Comparison of ENCODE assay signal across 1 cellular context in the genomic region with DNA sequence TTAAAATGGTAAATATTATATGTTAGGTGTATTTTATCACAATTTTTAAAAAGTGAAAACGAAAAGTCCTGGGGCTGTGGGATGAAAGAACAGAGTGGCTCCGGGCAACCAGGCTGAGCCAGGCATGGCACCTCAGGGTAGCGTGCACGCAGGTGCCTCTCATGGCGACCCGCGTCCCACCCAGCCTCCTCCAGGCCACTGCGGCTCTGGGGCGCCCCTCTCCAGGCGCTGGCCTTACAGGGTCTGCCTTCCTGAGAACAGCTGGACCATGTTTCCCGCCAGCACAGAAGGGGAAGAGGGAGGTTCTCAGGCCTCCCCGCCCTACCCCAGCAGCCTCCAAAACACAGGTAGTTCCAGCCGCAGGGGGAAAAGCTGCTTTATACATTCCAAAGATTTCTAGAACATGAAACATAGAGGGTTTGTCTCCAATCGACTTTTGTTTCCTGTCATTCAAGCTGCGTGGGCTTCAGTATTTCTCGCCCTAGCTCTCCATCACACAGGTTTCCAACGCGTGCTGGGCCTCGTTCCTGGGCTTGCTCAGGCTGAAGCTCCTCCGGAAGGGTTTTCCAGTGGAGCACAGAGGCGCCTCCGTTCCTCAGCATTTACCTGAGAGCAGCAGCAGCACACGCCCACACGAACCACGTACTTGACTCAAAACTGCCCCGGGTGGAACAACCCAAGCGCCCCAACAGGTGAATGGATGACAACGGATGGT.
TF ChIP-seq lines count a peak whose summit lies in the region.

No MANE protein-coding gene starts in this region.

TF ChIP-seq in GM23338, 12 proteins besides CTCF, POLR2A, EP300 and RAD21 (continued from another document):
- TF ChIP-seq, protein P1, sequence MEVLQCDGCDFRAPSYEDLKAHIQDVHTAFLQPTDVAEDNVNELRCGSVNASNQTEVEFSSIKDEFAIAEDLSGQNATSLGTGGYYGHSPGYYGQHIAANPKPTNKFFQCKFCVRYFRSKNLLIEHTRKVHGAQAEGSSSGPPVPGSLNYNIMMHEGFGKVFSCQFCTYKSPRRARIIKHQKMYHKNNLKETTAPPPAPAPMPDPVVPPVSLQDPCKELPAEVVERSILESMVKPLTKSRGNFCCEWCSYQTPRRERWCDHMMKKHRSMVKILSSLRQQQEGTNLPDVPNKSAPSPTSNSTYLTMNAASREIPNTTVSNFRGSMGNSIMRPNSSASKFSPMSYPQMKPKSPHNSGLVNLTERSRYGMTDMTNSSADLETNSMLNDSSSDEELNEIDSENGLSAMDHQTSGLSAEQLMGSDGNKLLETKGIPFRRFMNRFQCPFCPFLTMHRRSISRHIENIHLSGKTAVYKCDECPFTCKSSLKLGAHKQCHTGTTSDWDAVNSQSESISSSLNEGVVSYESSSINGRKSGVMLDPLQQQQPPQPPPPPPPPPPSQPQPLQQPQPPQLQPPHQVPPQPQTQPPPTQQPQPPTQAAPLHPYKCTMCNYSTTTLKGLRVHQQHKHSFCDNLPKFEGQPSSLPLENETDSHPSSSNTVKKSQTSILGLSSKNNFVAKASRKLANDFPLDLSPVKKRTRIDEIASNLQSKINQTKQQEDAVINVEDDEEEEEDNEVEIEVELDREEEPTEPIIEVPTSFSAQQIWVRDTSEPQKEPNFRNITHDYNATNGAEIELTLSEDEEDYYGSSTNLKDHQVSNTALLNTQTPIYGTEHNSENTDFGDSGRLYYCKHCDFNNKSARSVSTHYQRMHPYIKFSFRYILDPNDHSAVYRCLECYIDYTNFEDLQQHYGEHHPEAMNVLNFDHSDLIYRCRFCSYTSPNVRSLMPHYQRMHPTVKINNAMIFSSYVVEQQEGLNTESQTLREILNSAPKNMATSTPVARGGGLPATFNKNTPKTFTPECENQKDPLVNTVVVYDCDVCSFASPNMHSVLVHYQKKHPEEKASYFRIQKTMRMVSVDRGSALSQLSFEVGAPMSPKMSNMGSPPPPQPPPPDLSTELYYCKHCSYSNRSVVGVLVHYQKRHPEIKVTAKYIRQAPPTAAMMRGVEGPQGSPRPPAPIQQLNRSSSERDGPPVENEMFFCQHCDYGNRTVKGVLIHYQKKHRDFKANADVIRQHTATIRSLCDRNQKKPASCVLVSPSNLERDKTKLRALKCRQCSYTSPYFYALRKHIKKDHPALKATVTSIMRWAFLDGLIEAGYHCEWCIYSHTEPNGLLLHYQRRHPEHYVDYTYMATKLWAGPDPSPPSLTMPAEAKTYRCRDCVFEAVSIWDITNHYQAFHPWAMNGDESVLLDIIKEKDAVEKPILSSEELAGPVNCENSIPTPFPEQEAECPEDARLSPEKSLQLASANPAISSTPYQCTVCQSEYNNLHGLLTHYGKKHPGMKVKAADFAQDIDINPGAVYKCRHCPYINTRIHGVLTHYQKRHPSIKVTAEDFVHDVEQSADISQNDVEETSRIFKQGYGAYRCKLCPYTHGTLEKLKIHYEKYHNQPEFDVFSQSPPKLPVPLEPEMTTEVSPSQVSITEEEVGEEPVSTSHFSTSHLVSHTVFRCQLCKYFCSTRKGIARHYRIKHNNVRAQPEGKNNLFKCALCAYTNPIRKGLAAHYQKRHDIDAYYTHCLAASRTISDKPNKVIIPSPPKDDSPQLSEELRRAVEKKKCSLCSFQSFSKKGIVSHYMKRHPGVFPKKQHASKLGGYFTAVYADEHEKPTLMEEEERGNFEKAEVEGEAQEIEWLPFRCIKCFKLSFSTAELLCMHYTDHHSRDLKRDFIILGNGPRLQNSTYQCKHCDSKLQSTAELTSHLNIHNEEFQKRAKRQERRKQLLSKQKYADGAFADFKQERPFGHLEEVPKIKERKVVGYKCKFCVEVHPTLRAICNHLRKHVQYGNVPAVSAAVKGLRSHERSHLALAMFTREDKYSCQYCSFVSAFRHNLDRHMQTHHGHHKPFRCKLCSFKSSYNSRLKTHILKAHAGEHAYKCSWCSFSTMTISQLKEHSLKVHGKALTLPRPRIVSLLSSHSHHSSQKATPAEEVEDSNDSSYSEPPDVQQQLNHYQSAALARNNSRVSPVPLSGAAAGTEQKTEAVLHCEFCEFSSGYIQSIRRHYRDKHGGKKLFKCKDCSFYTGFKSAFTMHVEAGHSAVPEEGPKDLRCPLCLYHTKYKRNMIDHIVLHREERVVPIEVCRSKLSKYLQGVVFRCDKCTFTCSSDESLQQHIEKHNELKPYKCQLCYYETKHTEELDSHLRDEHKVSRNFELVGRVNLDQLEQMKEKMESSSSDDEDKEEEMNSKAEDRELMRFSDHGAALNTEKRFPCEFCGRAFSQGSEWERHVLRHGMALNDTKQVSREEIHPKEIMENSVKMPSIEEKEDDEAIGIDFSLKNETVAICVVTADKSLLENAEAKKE (CRISPR knock-in tag; IDR thresholded peaks at IDR 0.05) = no peak
- TF ChIP-seq, protein P2, sequence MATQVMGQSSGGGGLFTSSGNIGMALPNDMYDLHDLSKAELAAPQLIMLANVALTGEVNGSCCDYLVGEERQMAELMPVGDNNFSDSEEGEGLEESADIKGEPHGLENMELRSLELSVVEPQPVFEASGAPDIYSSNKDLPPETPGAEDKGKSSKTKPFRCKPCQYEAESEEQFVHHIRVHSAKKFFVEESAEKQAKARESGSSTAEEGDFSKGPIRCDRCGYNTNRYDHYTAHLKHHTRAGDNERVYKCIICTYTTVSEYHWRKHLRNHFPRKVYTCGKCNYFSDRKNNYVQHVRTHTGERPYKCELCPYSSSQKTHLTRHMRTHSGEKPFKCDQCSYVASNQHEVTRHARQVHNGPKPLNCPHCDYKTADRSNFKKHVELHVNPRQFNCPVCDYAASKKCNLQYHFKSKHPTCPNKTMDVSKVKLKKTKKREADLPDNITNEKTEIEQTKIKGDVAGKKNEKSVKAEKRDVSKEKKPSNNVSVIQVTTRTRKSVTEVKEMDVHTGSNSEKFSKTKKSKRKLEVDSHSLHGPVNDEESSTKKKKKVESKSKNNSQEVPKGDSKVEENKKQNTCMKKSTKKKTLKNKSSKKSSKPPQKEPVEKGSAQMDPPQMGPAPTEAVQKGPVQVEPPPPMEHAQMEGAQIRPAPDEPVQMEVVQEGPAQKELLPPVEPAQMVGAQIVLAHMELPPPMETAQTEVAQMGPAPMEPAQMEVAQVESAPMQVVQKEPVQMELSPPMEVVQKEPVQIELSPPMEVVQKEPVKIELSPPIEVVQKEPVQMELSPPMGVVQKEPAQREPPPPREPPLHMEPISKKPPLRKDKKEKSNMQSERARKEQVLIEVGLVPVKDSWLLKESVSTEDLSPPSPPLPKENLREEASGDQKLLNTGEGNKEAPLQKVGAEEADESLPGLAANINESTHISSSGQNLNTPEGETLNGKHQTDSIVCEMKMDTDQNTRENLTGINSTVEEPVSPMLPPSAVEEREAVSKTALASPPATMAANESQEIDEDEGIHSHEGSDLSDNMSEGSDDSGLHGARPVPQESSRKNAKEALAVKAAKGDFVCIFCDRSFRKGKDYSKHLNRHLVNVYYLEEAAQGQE (IDR thresholded peaks at IDR 0.05; ENCODE audit: unreplicated experiment) = no peak
